11 cellular contexts compared by ENCODE assay signal in genomic region chr2:8546319-8547283, GRCh38.
DNase-seq lines count a peak whose midpoint lies in the region; ATAC-seq and TF ChIP-seq lines count a peak whose summit lies in the region.
"Had no signal": no experiment of that assay in that cellular context is flagged by ENCODE, and none has a peak within 500 bp of the region (broad histone marks: within the 10 kb centered on the region; RNA-seq: fewer than 3 reads in every experiment).

No MANE protein-coding gene starts in this region.

- H3K4me1 Mint-ChIP-seq in activated CD4-positive, alpha-beta memory T cell treated with anti-CD3 and anti-CD28 coated beads for 36 hours (ENCODE audit: low read depth), result peaks cover 59% of the 10 kb centered on the region

- CTCF ChIA-PET in activated CD4-positive, alpha-beta memory T cell treated with anti-CD3 and anti-CD28 coated beads for 36 hours (lab: Charles Lee), result interaction anchor here (1.1 to 4.3 kb wide), 2 partner anchors 58 to 134 kb away, joined by 3 to 38 read pairs; partner anchors contain the start of gene ID2
- CTCF ChIA-PET in HEK293T (lab: Yijun Ruan, JAX), result no interaction called here

- intact Hi-C loops in activated CD4-positive, alpha-beta memory T cell treated with anti-CD3 and anti-CD28 coated beads for 36 hours (cut with micrococcal nuclease), result no loop called here

- POLR2A ChIA-PET in activated CD4-positive, alpha-beta memory T cell treated with anti-CD3 and anti-CD28 coated beads for 36 hours (lab: Charles Lee), result interaction anchor here (1.2 to 3.6 kb wide), 2 partner anchors 135 to 138 kb away, joined by 7 to 33 read pairs; partner anchors contain the start of gene ID2
- POLR2A ChIA-PET in HEK293T (lab: Yijun Ruan, JAX), result no interaction called here

- ATAC-seq in left lobe of liver, result no peak
- no peak for ATAC-seq in GM18498 (IDR thresholded peaks at IDR 0.05; ENCODE audit: unreplicated experiment)

- peak overlapping the region; percentile 93 for H3K27ac ChIP-seq in HL-60 (replicated peaks)

- H3K27me3 ChIP-seq in HL-60 (ENCODE audit: insufficient read depth, poor library complexity, severe bottlenecking), result no peaks in the 10 kb centered on the region

- peak overlapping the region; percentile 70 for H3K27ac Mint-ChIP-seq in activated CD4-positive, alpha-beta memory T cell treated with anti-CD3 and anti-CD28 coated beads for 36 hours

- H3K36me3 Mint-ChIP-seq in activated CD4-positive, alpha-beta memory T cell treated with anti-CD3 and anti-CD28 coated beads for 36 hours, result peaks cover under 1% of the 10 kb centered on the region

- H3K9me3 Mint-ChIP-seq in activated CD4-positive, alpha-beta memory T cell treated with anti-CD3 and anti-CD28 coated beads for 36 hours, result no peaks in the 10 kb centered on the region

- no peak overlapping the region for H3K4me3 ChIP-seq in HL-60 (replicated peaks; ENCODE audit: insufficient read depth, low read length)

- no peak overlapping the region for H3K4me3 Mint-ChIP-seq in activated CD4-positive, alpha-beta memory T cell treated with anti-CD3 and anti-CD28 coated beads for 36 hours

- no peaks in the 10 kb centered on the region for H3K27me3 Mint-ChIP-seq in activated CD4-positive, alpha-beta memory T cell treated with anti-CD3 and anti-CD28 coated beads for 36 hours

- TF ChIP-seq CTCF in HL-60 (IDR thresholded peaks at IDR 0.05; ENCODE audit: insufficient read depth, low read length), result no peak

- DNase-seq in CD1c-positive myeloid dendritic cell (ENCODE audit: extremely low spot score) (peak; percentile 82), HL-60 (ENCODE audit: low read depth in 1 of 2, low spot score in 1 of 2) (peak; percentile 74 to 85), left lobe of liver (ENCODE audit: low spot score) (peak; percentile 34), HEK293T (ENCODE audit: extremely low spot score) (no peak), GDM1 (lab: John Stamatoyannopoulos, UW) (no peak), NCI-H2029 (lab: John Stamatoyannopoulos, UW) (no peak)
- peak; percentile 34 for DNase-seq in activated CD4-positive, alpha-beta memory T cell treated with anti-CD3 and anti-CD28 coated beads for 36 hours
- DNase-seq: amygdala, DMS153, HCEC 1CT had no signal

TF ChIP-seq in HEK293T, 16 proteins besides CTCF, POLR2A, EP300 and RAD21:
- TF ChIP-seq ELF4 (IDR thresholded peaks at IDR 0.05) (no peak), LEF1 (IDR thresholded peaks at IDR 0.05; ENCODE audit: borderline replicate concordance) (no peak), FOXM1 (IDR thresholded peaks at IDR 0.05; ENCODE audit: borderline replicate concordance) (no peak), FOXA1 (IDR thresholded peaks at IDR 0.05) (no peak), ZNF384 (IDR thresholded peaks at IDR 0.05) (no peak), SP1 (IDR thresholded peaks at IDR 0.05) (no peak), HDGF (IDR thresholded peaks at IDR 0.05; ENCODE audit: borderline replicate concordance) (no peak), L3MBTL2 (conservative IDR thresholded peaks at IDR 0.05) (no peak), NFRKB (IDR thresholded peaks at IDR 0.05) (no peak), FOXK2 (IDR thresholded peaks at IDR 0.05) (no peak)

Comparison
In these comparisons a context has a peak if more than half of its experiments do, and no peak if none do; other contexts are left out.
1. DNase-seq: peak in CD1c-positive myeloid dendritic cell (single experiment), HL-60 (2 of 2), activated CD4-positive, alpha-beta memory T cell treated with anti-CD3 and anti-CD28 coated beads for 36 hours (single experiment) and left lobe of liver (single experiment); none in HEK293T (single experiment), GDM1 (single experiment) and NCI-H2029 (single experiment).